ENCODE assay signal across 6 cellular contexts in genomic region chr9:123647145-123647544, GRCh38.
"Had no signal": no experiment of that assay in that cellular context is flagged by ENCODE, and none has a peak within 500 bp of the region (broad histone marks: within the 10 kb centered on the region; RNA-seq: fewer than 3 reads in every experiment).

No MANE protein-coding gene starts in this region.

- ATAC-seq: GM23338, K562 had no signal

- DNase-seq: H9, HCEC 1CT, IMR-90 had no signal

- H3K4me3 ChIP-seq: GM23338, K562 had no signal

- H3K27ac ChIP-seq: HL-60 had no signal
